24 cellular contexts compared by ENCODE assay signal in the genomic region with DNA sequence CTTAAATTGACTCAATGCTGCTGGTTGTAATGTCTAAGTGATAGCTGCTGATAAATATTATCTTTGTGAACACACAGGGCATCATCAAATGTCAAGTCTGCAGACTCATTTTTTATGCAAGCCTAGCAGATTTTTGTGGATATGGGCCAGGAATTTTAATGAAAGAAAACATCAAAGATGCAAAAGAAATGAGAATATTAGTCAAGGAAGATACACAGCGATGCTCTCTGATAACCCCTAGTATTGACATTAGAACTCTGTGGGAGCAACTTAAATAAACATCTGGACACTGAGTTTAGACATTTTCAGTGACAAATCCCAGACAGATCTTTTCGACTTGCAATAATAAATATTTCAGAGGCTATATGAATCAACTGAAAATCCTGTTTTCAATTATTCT. TPM values are rescaled to one million over a fixed set of nuclear protein-coding genes. Genes with fewer than 3 reads are reported as not detected.
DNase-seq lines count a peak whose midpoint lies in the region; ATAC-seq, FAIRE-seq and TF ChIP-seq lines count a peak whose summit lies in the region.
"Had no signal": no experiment of that assay in that cellular context is flagged by ENCODE, and none has a peak within 500 bp of the region (broad histone marks: within the 10 kb centered on the region; RNA-seq: fewer than 3 reads in every experiment).

No MANE protein-coding gene starts in this region.

- CTCF ChIA-PET in A549 (lab: Yijun Ruan, JAX): interaction anchor here (3.7 to 14.9 kb wide), 3 partner anchors 11 to 14 kb away, joined by 13 to 197 read pairs (median 36); no protein-coding TSS in a partner anchor

- no peaks in the 10 kb centered on the region for H3K4me1 ChIP-seq in A549

- H3K27ac ChIP-seq in A549: no peak overlapping the region

- POLR2A ChIA-PET in A549 (lab: Yijun Ruan, JAX): interaction anchor here (1.9 kb wide), 1 partner anchor 28 kb away, joined by 7 read pairs; the partner anchor contains the start of gene POLR2M

- no peak for ATAC-seq in A549
- no peak for ATAC-seq in SK-N-SH treated with all-trans-retinoic acid at 6 μM for 48 hours
- no peak for ATAC-seq in GM19395 (IDR thresholded peaks at IDR 0.05; ENCODE audit: unreplicated experiment)
- ATAC-seq: CD8-positive, alpha-beta T cell; HCT116; Panc1 had no signal

- 32% methylated on average over 2 of the region's 2 CpGs for WGBS in A549 (ENCODE audit: missing lambda C conversion rate)

- H3K9me3 ChIP-seq in A549: peaks cover 5% of the 10 kb centered on the region; the same call in 2 of the 3 replicates
- H3K9me3 ChIP-seq: MG63 had no signal

- no peak for TF ChIP-seq EP300 in A549 (IDR thresholded peaks at IDR 0.05)

- TF ChIP-seq RAD21 in A549 (conservative IDR thresholded peaks at IDR 0.05 in 1 of 2, IDR thresholded peaks at IDR 0.05 in 1 of 2): no peak

- DNase-seq in A549 (ENCODE audit: low read depth in 1 of 2, low spot score in 1 of 2) (no peak), globus pallidus (ENCODE audit: low spot score) (peak; percentile 37), pons (ENCODE audit: low spot score) (peak; percentile 52), RKO (ENCODE audit: low spot score) (no peak)
- no peak for DNase-seq in activated CD4-positive, CD25-positive, alpha-beta regulatory T cell treated with anti-CD3 and anti-CD28 coated beads, Interleukin-2, amount 50 U/mL, for 72 hours
- DNase-seq: 8988T; AML-193; CD8-positive, alpha-beta T cell; GDM1; Kasumi-1; MG63; NCI-H1048; NCI-H1436; NCI-H187 treated with DMSO at 0.1 percent for 48 hours; NCI-H226; NCI-H510A treated with DMSO at 0.1 percent for 48 hours; NCI-H774; NK-92 treated with Interleukin-12 subunit alpha and Interleukin-12 subunit beta, amount 100 ng/mL, for 24 hours had no signal

- no peak for TF ChIP-seq POLR2A in A549 (IDR thresholded peaks at IDR 0.05; ENCODE audit: low read length)

- no peak overlapping the region for H3K4me2 ChIP-seq in A549

- TF ChIP-seq CTCF in A549 (IDR thresholded peaks at IDR 0.05): no peak

- H3K4me3 ChIP-seq in A549: no peak overlapping the region
- H3K4me3 ChIP-seq: MG63 had no signal

- FAIRE-seq in A549 (lab: Jason Lieb, UNC): no peak
- FAIRE-seq: GM18507, H1 had no signal

TF ChIP-seq in A549, 52 proteins besides CTCF, POLR2A, EP300 and RAD21:
- TF ChIP-seq, protein P1, sequence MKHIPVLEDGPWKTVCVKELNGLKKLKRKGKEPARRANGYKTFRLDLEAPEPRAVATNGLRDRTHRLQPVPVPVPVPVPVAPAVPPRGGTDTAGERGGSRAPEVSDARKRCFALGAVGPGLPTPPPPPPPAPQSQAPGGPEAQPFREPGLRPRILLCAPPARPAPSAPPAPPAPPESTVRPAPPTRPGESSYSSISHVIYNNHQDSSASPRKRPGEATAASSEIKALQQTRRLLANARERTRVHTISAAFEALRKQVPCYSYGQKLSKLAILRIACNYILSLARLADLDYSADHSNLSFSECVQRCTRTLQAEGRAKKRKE (CRISPR knock-in tag; IDR thresholded peaks at IDR 0.05; ENCODE audit: low read depth): no peak
- peak; percentile 90 for TF ChIP-seq MAFK (IDR thresholded peaks at IDR 0.05; ENCODE audit: partially characterized antibody)
- TF ChIP-seq ZC3H11A (IDR thresholded peaks at IDR 0.05): no peak
- TF ChIP-seq HOXB13 (CRISPR knock-in tag; IDR thresholded peaks at IDR 0.05; ENCODE audit: low read depth): no peak

TF ChIP-seq in SK-N-SH treated with all-trans-retinoic acid at 6 μM for 48 hours, 23 proteins besides CTCF, POLR2A, EP300 and RAD21:
- TF ChIP-seq ZNF70 (CRISPR knock-in tag; IDR thresholded peaks at IDR 0.05) (no peak), ZC3H10 (CRISPR knock-in tag; IDR thresholded peaks at IDR 0.05) (no peak), ISL1 (CRISPR knock-in tag; IDR thresholded peaks at IDR 0.05) (0 out of 2 replicates have a peak, but pooled peaks have one; percentile 23), ZNF565 (CRISPR knock-in tag; conservative IDR thresholded peaks at IDR 0.05; ENCODE audit: low read depth) (no peak), GLIS3 (CRISPR knock-in tag; IDR thresholded peaks at IDR 0.05) (no peak)

RNA-seq across cellular contexts. Expression of gene POLR2M, which starts 28.3 kb away (rescaled TPM):
- 99.6 and 107 TPM in 2 replicates for polyA plus RNA-seq in A549 (2011; rRNA removed)
- polyA plus RNA-seq in A549 (2012; cell fraction: cytosol; rRNA removed): 221 and 353 TPM in 2 replicates
- 4.5 and 4.7 TPM in 2 replicates for polyA plus RNA-seq in A549 (2012; cell fraction: nucleus; rRNA removed)
- 63.2 to 67.9 TPM (median 65.0 TPM) in 3 replicates for polyA plus RNA-seq in A549 (2017; fragmentation: RNase III; extraction: RNeasy Plus Mini Kit Qiagen cat#74134 plus additional on column Dnase treatment)
- polyA minus RNA-seq in A549 (2011; rRNA and poly(A)+ RNA removed): 76.4 and 92.3 TPM in 2 replicates

Comparison
In these comparisons a context has a peak if more than half of its experiments do, and no peak if none do; other contexts are left out.
1. DNase-seq: peak in globus pallidus (single experiment) and pons (single experiment); none in A549 (0 of 2), activated CD4-positive, CD25-positive, alpha-beta regulatory T cell treated with anti-CD3 and anti-CD28 coated beads, Interleukin-2, amount 50 U/mL, for 72 hours (single experiment) and RKO (single experiment).